23 cellular contexts compared by ENCODE assay signal in genomic region chr5:66442951-66443445, GRCh38.
DNase-seq lines count a peak whose midpoint lies in the region; ATAC-seq, FAIRE-seq and TF ChIP-seq lines count a peak whose summit lies in the region.
"Had no signal": no experiment of that assay in that cellular context is flagged by ENCODE, and none has a peak within 500 bp of the region (broad histone marks: within the 10 kb centered on the region; RNA-seq: fewer than 3 reads in every experiment).

No MANE protein-coding gene starts in this region.

- no peak for FAIRE-seq in kidney (lab: Jason Lieb, UNC)
- FAIRE-seq in GM12892 (lab: Jason Lieb, UNC), result no peak
- FAIRE-seq: TTC549 had no signal

- H3K4me3 ChIP-seq in adrenal gland (no peak overlapping the region), kidney (ENCODE audit: low read length in 2 of 2) (no peak overlapping the region)
- H3K4me3 ChIP-seq: mucosa of descending colon, thoracic aorta had no signal

- H3K36me3 ChIP-seq in adrenal gland (replicated peaks in 1 of 2), result no peaks in the 10 kb centered on the region
- H3K36me3 ChIP-seq in kidney (ENCODE audit: control insufficient read depth in 1 of 2, insufficient read depth in 2 of 2, low read length in 2 of 2), result no peaks in the 10 kb centered on the region
- H3K36me3 ChIP-seq: thoracic aorta had no signal

- ATAC-seq in GM19035 (IDR thresholded peaks at IDR 0.05; ENCODE audit: unreplicated experiment) (no peak), GM21576 (IDR thresholded peaks at IDR 0.05; ENCODE audit: unreplicated experiment) (no peak)
- ATAC-seq: mucosa of descending colon had no signal

- 17 to 22% (median 20%) methylated on average over 5 of the region's 5 CpGs for WGBS in adrenal gland, 4 donors

- H3K4me1 ChIP-seq in adrenal gland (replicated peaks in 1 of 2), result peaks cover 0 to 13% of the 10 kb centered on the region in 2 donors
- H3K4me1 ChIP-seq in kidney (ENCODE audit: control insufficient read depth in 1 of 2, insufficient read depth in 1 of 2, low read depth in 1 of 2, low read length in 2 of 2), result no peaks in the 10 kb centered on the region

- H3K9me3 ChIP-seq in adrenal gland (replicated peaks in 1 of 3) (no peaks in the 10 kb centered on the region), kidney (ENCODE audit: control insufficient read depth in 1 of 2, low read length in 2 of 2) (no peaks in the 10 kb centered on the region)
- H3K9me3 ChIP-seq: mucosa of descending colon had no signal

- TF ChIP-seq POLR2A in adrenal gland (IDR thresholded peaks at IDR 0.05) (no peak), GM12892 (IDR thresholded peaks at IDR 0.05; ENCODE audit: low read depth, low read length) (no peak)

- intact Hi-C loops in adrenal gland (cut with DNase I), result no loop called here
- intact Hi-C loops in kidney (cut with DNase I), result no loop called here
- intact Hi-C loops in posterior vena cava (cut with DNase I), result no loop called here

- DNase-seq in GM03348 (ENCODE audit: low spot score), result peak; percentile 58
- peak; percentile 74 to 96 (median 92) for DNase-seq in adrenal gland
- DNase-seq in kidney, result peak; percentile 85
- peak; percentile 82 for DNase-seq in posterior vena cava (ENCODE audit: low spot score)
- DNase-seq in EL, result no peak
- no peak for DNase-seq in GM12892 (ENCODE audit: insufficient read length)
- DNase-seq: activated CD4-positive, alpha-beta T cell treated with anti-CD3 and anti-CD28 coated beads for 4 hours; activated CD8-positive, alpha-beta memory T cell treated with anti-CD3 and anti-CD28 coated beads, Interleukin-2, amount 50 U/mL, for 4 hours; activated gamma-delta T cell treated with Interleukin-2 at 50 U/mL for 16 hours; amygdala; DMS79 treated with DMSO at 0.1 percent for 48 hours; effector CD8-positive, alpha-beta T cell; islet precursor cell; mucosa of descending colon; NCI-H2029 treated with DMSO at 0.1 percent for 48 hours; NK-92 treated with Interleukin-12 subunit alpha and Interleukin-12 subunit beta, amount 100 ng/mL, for 24 hours; retina; RPMI8226; stimulated activated CD4-positive, alpha-beta T cell treated with anti-CD3 and anti-CD28 coated beads, Interleukin-15, amount 100 ng/mL, for 24 hours had no signal

- no peak for TF ChIP-seq CTCF in adrenal gland (IDR thresholded peaks at IDR 0.05)
- no peak for TF ChIP-seq CTCF in kidney (IDR thresholded peaks at IDR 0.05; ENCODE audit: borderline replicate concordance, extremely low read depth, insufficient read depth)

- H3K27ac ChIP-seq in adrenal gland, result peak overlapping the region in 2 of 5 donors; percentile 3 to 10
- H3K27ac ChIP-seq in kidney (ENCODE audit: low read depth in 2 of 2, low read length in 2 of 2), result no peak overlapping the region
- H3K27ac ChIP-seq: thoracic aorta had no signal

- no peaks in the 10 kb centered on the region for H3K27me3 ChIP-seq in adrenal gland

- H3K9ac ChIP-seq in kidney (ENCODE audit: low read length in 2 of 2), result no peak overlapping the region

Comparison
In these comparisons a context has a peak if more than half of its experiments do, and no peak if none do; other contexts are left out.
1. DNase-seq: peak in GM03348 (single experiment), adrenal gland (7 of 7), kidney (single experiment) and posterior vena cava (single experiment); none in EL (single experiment) and GM12892 (single experiment).